Comparison of ENCODE assay signal across 9 cellular contexts in the genomic region with DNA sequence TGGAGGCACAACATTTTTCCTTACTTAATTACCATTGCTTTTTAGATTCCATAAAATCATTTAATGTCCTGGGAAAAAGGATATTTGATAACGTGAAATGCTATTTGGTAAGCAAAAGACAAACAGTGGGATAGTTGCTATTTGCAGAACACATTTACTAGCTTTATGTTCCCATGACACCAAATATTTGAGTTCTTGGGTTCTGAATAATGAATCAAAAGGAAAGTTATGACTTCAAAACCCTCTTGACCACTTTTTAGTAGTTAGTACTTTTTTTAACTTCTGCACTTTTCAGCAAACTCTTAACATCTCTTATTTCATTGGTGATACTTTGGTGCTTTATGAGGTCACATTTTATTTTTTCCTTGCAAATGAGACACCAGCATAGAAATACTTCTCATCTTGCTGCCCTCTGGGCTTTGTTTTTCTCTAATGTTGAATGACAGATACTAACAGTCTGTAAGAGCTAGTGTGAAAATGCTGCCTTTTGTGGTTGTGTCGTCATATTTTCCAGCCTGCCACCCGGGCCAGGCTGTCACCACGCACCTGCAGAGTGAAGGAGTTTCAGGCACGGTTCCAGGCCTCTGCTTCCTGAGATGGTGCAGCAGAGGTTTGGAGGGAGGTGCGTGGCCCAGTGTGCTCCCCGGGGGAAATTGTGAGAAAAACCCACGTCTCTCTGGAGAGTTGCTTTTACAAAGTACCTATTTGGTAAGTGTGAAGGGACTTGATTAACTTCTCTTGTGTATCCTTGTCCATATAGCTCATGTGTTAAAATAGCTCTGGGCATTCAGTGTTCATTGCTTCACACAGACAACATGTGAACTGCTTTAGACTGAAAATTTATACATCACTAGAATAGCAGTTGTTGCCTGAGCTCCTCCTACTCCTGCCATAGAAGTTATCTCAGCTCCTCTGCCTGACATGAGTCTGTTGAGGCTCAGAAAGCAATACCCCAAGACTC. TPM values are rescaled to one million over a fixed set of nuclear protein-coding genes. Genes with fewer than 3 reads are reported as not detected.
A peak's percentile ranks its signal among the peaks of the same experiment; 100 is the strongest.
DNase-seq lines count a peak whose midpoint lies in the region; ATAC-seq and FAIRE-seq lines count a peak whose summit lies in the region.
"Had no signal": no experiment of that assay in that cellular context is flagged by ENCODE, and none has a peak within 500 bp of the region (broad histone marks: within the 10 kb centered on the region; RNA-seq: fewer than 3 reads in every experiment).

No MANE protein-coding gene starts in this region.

- no peaks in the 10 kb centered on the region for H3F3A ChIP-seq in GM23248 (ENCODE audit: insufficient read depth)

- no peaks in the 10 kb centered on the region for H3K27me3 Mint-ChIP-seq in T-helper 2 cell treated with Interferon-gamma antibody and Interleukin-4, amounts not matched to agents 5 μg/mL and 100 μg/mL, for 36 hours (ENCODE audit: low read depth)
- H3K27me3 Mint-ChIP-seq in central memory CD8-positive, alpha-beta T cell, result no peaks in the 10 kb centered on the region

- H3K4me1 ChIP-seq in thymus (ENCODE audit: control insufficient read depth, insufficient read depth, low read length), result peaks cover 15% of the 10 kb centered on the region
- H3K4me1 ChIP-seq in GM23248 (ENCODE audit: insufficient read depth), result no peaks in the 10 kb centered on the region

- H3K9ac ChIP-seq in GM23248, result no peak overlapping the region

- peak overlapping the region; percentile 80 for H3K27ac Mint-ChIP-seq in T-helper 2 cell treated with Interferon-gamma antibody and Interleukin-4, amounts not matched to agents 5 μg/mL and 100 μg/mL, for 36 hours
- H3K27ac Mint-ChIP-seq in central memory CD8-positive, alpha-beta T cell (ENCODE audit: low read depth), result peak overlapping the region; percentile 71

- ATAC-seq in GM19023 (IDR thresholded peaks at IDR 0.05; ENCODE audit: unreplicated experiment) (peak; percentile 90), HG02970 (IDR thresholded peaks at IDR 0.05; ENCODE audit: low FRiP score, unreplicated experiment) (peak; percentile 80)
- peak; percentile 95 for ATAC-seq in central memory CD8-positive, alpha-beta T cell (replicated peaks; ENCODE audit: extremely low read depth, poor library complexity, severe bottlenecking)

- H3K4me3 ChIP-seq in thymus (ENCODE audit: low read length) (peak overlapping the region; percentile 27), GM23248 (no peak overlapping the region)

- H3K9me3 ChIP-seq in thymus (ENCODE audit: control insufficient read depth), result no peaks in the 10 kb centered on the region
- no peaks in the 10 kb centered on the region for H3K9me3 ChIP-seq in GM23248 (ENCODE audit: low read depth)

- H3K27me3 ChIP-seq in thymus (ENCODE audit: control insufficient read depth, insufficient read depth) (no peaks in the 10 kb centered on the region), GM23248 (replicated peaks; ENCODE audit: insufficient read depth) (no peaks in the 10 kb centered on the region)

- H3K9me2 ChIP-seq in GM23248 (ENCODE audit: insufficient read depth), result no peaks in the 10 kb centered on the region

- no peak for FAIRE-seq in RCC 7860 (lab: Jason Lieb, UNC)
- FAIRE-seq: islet of Langerhans had no signal

- no peaks in the 10 kb centered on the region for H3K36me3 ChIP-seq in thymus (ENCODE audit: control insufficient read depth, insufficient read depth)
- H3K36me3 ChIP-seq in GM23248 (ENCODE audit: low read depth), result no peaks in the 10 kb centered on the region

- no peaks in the 10 kb centered on the region for H3K79me2 ChIP-seq in GM23248 (ENCODE audit: insufficient read depth)

- DNase-seq in T-helper 2 cell treated with Interferon-gamma antibody and Interleukin-4, amounts not matched to agents 5 μg/mL and 100 μg/mL, for 36 hours (ENCODE audit: low spot score), result peak; percentile 64
- peak in 1 of 2 donors; percentile 31 for DNase-seq in central memory CD8-positive, alpha-beta T cell (ENCODE audit: low spot score in 2 of 2)
- DNase-seq in RCC 7860 (ENCODE audit: low spot score) (no peak), SHP77 (lab: John Stamatoyannopoulos, UW) (no peak), GM23248 (no peak)

- in situ Hi-C loops in GM23248 (cut with MboI), result no loop called here

- H3K4me3 Mint-ChIP-seq in T-helper 2 cell treated with Interferon-gamma antibody and Interleukin-4, amounts not matched to agents 5 μg/mL and 100 μg/mL, for 36 hours, result peak overlapping the region; percentile 27
- H3K4me3 Mint-ChIP-seq in central memory CD8-positive, alpha-beta T cell, result peak overlapping the region; percentile 37

- no peaks in the 10 kb centered on the region for H4K20me1 ChIP-seq in GM23248 (ENCODE audit: insufficient read depth)

- no peaks in the 10 kb centered on the region for H3K9me3 Mint-ChIP-seq in T-helper 2 cell treated with Interferon-gamma antibody and Interleukin-4, amounts not matched to agents 5 μg/mL and 100 μg/mL, for 36 hours
- no peaks in the 10 kb centered on the region for H3K9me3 Mint-ChIP-seq in central memory CD8-positive, alpha-beta T cell

- H3K4me2 ChIP-seq in GM23248 (ENCODE audit: unreplicated experiment), result no peak overlapping the region

- H3K4me1 Mint-ChIP-seq in T-helper 2 cell treated with Interferon-gamma antibody and Interleukin-4, amounts not matched to agents 5 μg/mL and 100 μg/mL, for 36 hours (ENCODE audit: low read depth), result peaks cover 18% of the 10 kb centered on the region
- peaks cover 18% of the 10 kb centered on the region for H3K4me1 Mint-ChIP-seq in central memory CD8-positive, alpha-beta T cell

- WGBS in thymus, result 11% methylated on average over 8 of the region's 8 CpGs
- WGBS in GM23248 (ENCODE audit: low coverage in 1 of 2, low lambda C conversion rate in 2 of 2, missing lambda C conversion rate in 2 of 2), 2 experiments, result 48 to 52% methylated on average over 4 to 8 of the region's 8 CpGs

- H3K36me3 Mint-ChIP-seq in T-helper 2 cell treated with Interferon-gamma antibody and Interleukin-4, amounts not matched to agents 5 μg/mL and 100 μg/mL, for 36 hours (ENCODE audit: low read depth), result no peaks in the 10 kb centered on the region
- peaks cover 6% of the 10 kb centered on the region for H3K36me3 Mint-ChIP-seq in central memory CD8-positive, alpha-beta T cell (ENCODE audit: insufficient read depth)

- no peak overlapping the region for H2AFZ ChIP-seq in GM23248

- H3K27ac ChIP-seq in thymus (ENCODE audit: low read depth) (peak overlapping the region; percentile 87), GM23248 (no peak overlapping the region)

RNA-seq across cellular contexts. Expression of gene MSL3, which starts 34.7 kb away (rescaled TPM):
- polyA plus RNA-seq in thymus (194 TPM), GM23248 (2016; fragmentation: Nextera tagmentation; extraction: Ambion mirVana) (24.8 and 26.8 TPM in 2 replicates)
- 19.6 and 34.6 TPM in 2 replicates for total RNA-seq in GM23248 (2014; rRNA removed; shearing (Covaris generic))
